In the genomic region with DNA sequence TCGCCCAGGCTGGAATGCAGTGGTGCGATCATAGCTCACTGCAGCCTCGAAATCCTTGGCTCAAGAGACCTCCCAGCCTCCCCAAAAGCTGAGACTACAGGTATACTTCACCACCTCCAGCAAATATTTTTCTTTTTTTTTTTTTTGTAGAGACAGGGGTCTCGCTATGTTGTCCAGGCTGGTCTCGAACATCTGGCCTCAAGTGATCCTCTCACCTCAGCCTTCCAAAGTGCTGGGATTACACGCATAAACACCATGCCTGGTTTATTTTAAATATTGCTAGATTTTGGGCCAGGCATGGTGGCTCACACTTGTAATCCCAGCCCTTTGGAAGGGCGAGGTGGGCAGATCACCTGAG, we compare ENCODE assay signal across 1 cellular context.
TF ChIP-seq lines count a peak whose summit lies in the region.

No MANE protein-coding gene starts in this region.

TF ChIP-seq in endothelial cell of umbilical vein, 7 proteins besides CTCF, POLR2A, EP300 and RAD21:
- TF ChIP-seq EZH2 (IDR thresholded peaks at IDR 0.05; ENCODE audit: borderline replicate concordance, low read depth, low read length, severe bottlenecking) (no peak), POLR2AphosphoS5 (IDR thresholded peaks at IDR 0.05; ENCODE audit: insufficient read depth, low read depth, low read length) (no peak), MYC (IDR thresholded peaks at IDR 0.05; ENCODE audit: low read depth, low read length) (no peak)
- TF ChIP-seq, protein P1, sequence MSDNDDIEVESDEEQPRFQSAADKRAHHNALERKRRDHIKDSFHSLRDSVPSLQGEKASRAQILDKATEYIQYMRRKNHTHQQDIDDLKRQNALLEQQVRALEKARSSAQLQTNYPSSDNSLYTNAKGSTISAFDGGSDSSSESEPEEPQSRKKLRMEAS (IDR thresholded peaks at IDR 0.05; ENCODE audit: insufficient read depth, insufficient read length): no peak
TF ChIP-seq in endothelial cell of umbilical vein: peak in this region for 0.
